ENCODE assay signal across 1 cellular context in genomic region chr10:114375082-114375481, GRCh38.
TF ChIP-seq lines count a peak whose summit lies in the region.

No MANE protein-coding gene starts in this region.

TF ChIP-seq in HepG2, 621 proteins besides CTCF, POLR2A, EP300 and RAD21:
- TF ChIP-seq ZNF556 (CRISPR knock-in tag; IDR thresholded peaks at IDR 0.05; ENCODE audit: borderline replicate concordance) (no peak), RARA (CRISPR knock-in tag; IDR thresholded peaks at IDR 0.05) (no peak), MTERF4 (CRISPR knock-in tag; IDR thresholded peaks at IDR 0.05) (no peak), HDAC2 (CRISPR knock-in tag; IDR thresholded peaks at IDR 0.05) (no peak), MTF1 (CRISPR knock-in tag; IDR thresholded peaks at IDR 0.05) (no peak), HMG20B (CRISPR knock-in tag; conservative IDR thresholded peaks at IDR 0.05) (no peak), TIGD3 (CRISPR knock-in tag; IDR thresholded peaks at IDR 0.05; ENCODE audit: borderline replicate concordance) (no peak), ZBTB39 (CRISPR knock-in tag; IDR thresholded peaks at IDR 0.05) (no peak), CREB1 (IDR thresholded peaks at IDR 0.05) (no peak), CREB1 (CRISPR knock-in tag; IDR thresholded peaks at IDR 0.05) (no peak), CHCHD3 (CRISPR knock-in tag; IDR thresholded peaks at IDR 0.05) (no peak), PBX2 (CRISPR knock-in tag; IDR thresholded peaks at IDR 0.05) (no peak), HNRNPL (IDR thresholded peaks at IDR 0.05; ENCODE audit: low read depth, low read length) (no peak), TERF1 (CRISPR knock-in tag; IDR thresholded peaks at IDR 0.05) (no peak), HOXA5 (CRISPR knock-in tag; IDR thresholded peaks at IDR 0.05) (no peak), ZNF7 (CRISPR knock-in tag; IDR thresholded peaks at IDR 0.05) (no peak), ZNF414 (CRISPR knock-in tag; IDR thresholded peaks at IDR 0.05) (no peak), ZNF317 (CRISPR knock-in tag; IDR thresholded peaks at IDR 0.05) (no peak), KDM3A (CRISPR knock-in tag; IDR thresholded peaks at IDR 0.05; ENCODE audit: low read depth) (no peak), NR1H2 (CRISPR knock-in tag; IDR thresholded peaks at IDR 0.05; ENCODE audit: borderline replicate concordance, low read depth) (no peak)
